ENCODE assay signal across 1 cellular context in the genomic region with DNA sequence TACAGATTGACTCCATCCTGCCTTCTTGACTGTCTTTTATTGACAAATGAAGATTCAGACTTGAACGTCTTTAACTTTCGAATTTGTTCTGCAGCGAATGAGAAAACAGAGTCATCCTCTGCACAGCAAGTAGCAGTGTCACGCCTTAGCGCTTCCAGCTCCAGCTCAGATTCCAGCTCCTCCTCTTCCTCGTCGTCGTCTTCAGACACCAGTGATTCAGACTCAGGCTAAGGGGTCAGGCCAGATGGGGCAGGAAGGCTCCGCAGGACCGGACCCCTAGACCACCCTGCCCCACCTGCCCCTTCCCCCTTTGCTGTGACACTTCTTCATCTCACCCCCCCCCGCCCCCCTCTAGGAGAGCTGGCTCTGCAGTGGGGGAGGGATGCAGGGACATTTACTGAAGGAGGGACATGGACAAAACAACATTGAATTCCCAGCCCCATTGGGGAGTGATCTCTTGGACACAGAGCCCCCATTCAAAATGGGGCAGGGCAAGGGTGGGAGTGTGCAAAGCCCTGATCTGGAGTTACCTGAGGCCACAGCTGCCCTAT.
TF ChIP-seq lines count a peak whose summit lies in the region.

No MANE protein-coding gene starts in this region.

TF ChIP-seq in GM12878, 131 proteins besides CTCF, POLR2A, EP300 and RAD21:
- TF ChIP-seq ZNF274 (IDR thresholded peaks at IDR 0.05; ENCODE audit: insufficient read depth, insufficient read length) (no peak), ZBED1 (IDR thresholded peaks at IDR 0.05; ENCODE audit: borderline replicate concordance) (no peak; the same call in 1 of the 2 replicates), YY1 (IDR thresholded peaks at IDR 0.05; ENCODE audit: low read depth, low read length) (no peak), IKZF1 (conservative IDR thresholded peaks at IDR 0.05) (no peak), POLR2AphosphoS5 (IDR thresholded peaks at IDR 0.05; ENCODE audit: low read length) (peak; percentile 24), SMAD5 (IDR thresholded peaks at IDR 0.05; ENCODE audit: low read depth) (peak; percentile 49; the same call in 1 of the 2 replicates), POLR2AphosphoS2 (IDR thresholded peaks at IDR 0.05; ENCODE audit: low read depth, low read length) (0 out of 2 replicates have a peak, but pooled peaks have one; percentile 20)
- TF ChIP-seq, protein P1, sequence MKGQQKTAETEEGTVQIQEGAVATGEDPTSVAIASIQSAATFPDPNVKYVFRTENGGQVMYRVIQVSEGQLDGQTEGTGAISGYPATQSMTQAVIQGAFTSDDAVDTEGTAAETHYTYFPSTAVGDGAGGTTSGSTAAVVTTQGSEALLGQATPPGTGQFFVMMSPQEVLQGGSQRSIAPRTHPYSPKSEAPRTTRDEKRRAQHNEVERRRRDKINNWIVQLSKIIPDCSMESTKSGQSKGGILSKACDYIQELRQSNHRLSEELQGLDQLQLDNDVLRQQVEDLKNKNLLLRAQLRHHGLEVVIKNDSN (IDR thresholded peaks at IDR 0.05; ENCODE audit: borderline replicate concordance, extremely low read length, insufficient read depth, low read depth, low read length) = no peak
